In genomic region chr1:162136760-162137537, GRCh38 we compare ENCODE assay signal across 10 cellular contexts.
DNase-seq lines count a peak whose midpoint lies in the region; ATAC-seq and TF ChIP-seq lines count a peak whose summit lies in the region.
"Had no signal": no experiment of that assay in that cellular context is flagged by ENCODE, and none has a peak within 500 bp of the region (broad histone marks: within the 10 kb centered on the region; RNA-seq: fewer than 3 reads in every experiment).

No MANE protein-coding gene starts in this region.

- no peak overlapping the region for H2AFZ ChIP-seq in Loucy (ENCODE audit: low read length)

- no peaks in the 10 kb centered on the region for H3K9me2 ChIP-seq in Loucy (replicated peaks; ENCODE audit: low read depth, low read length)

- 0 out of 2 replicates have a peak, but pooled peaks cover 4% of the 10 kb centered on the region for H3K79me2 ChIP-seq in Loucy (ENCODE audit: insufficient read depth, low read length)

- TF ChIP-seq CTCF in AG10803 (conservative IDR thresholded peaks at IDR 0.05; ENCODE audit: low read length) (no peak), Loucy (conservative IDR thresholded peaks at IDR 0.05; ENCODE audit: low read length) (no peak), choroid plexus epithelial cell (conservative IDR thresholded peaks at IDR 0.05; ENCODE audit: low read depth, low read length) (no peak), lung (IDR thresholded peaks at IDR 0.05; ENCODE audit: control extremely low read depth, extremely low read depth) (no peak)

- peak overlapping the region; percentile 23 for H3K9ac ChIP-seq in Loucy (ENCODE audit: low read depth, low read length, poor library complexity, severe bottlenecking)

- H3K36me3 ChIP-seq in Loucy (ENCODE audit: insufficient read depth, low read length) (no peaks in the 10 kb centered on the region), lung (ENCODE audit: control insufficient read depth in 2 of 2, insufficient read depth in 2 of 2, low read length in 2 of 2) (peaks cover 0 to 2% of the 10 kb centered on the region in 2 donors)
- H3K36me3 ChIP-seq: pancreas had no signal

- H3K9me3 ChIP-seq in Loucy (ENCODE audit: insufficient read depth, low read depth, low read length) (no peaks in the 10 kb centered on the region), lung (ENCODE audit: control insufficient read depth in 2 of 2, insufficient read depth in 1 of 2, low read length in 1 of 2) (no peaks in the 10 kb centered on the region)
- H3K9me3 ChIP-seq: pancreas had no signal

- peak; percentile 60 for ATAC-seq in lung (ENCODE audit: insufficient read depth, low FRiP score)
- ATAC-seq in HG03460 (IDR thresholded peaks at IDR 0.05; ENCODE audit: unreplicated experiment), result no peak
- no peak for ATAC-seq in GM21619 (IDR thresholded peaks at IDR 0.05; ENCODE audit: unreplicated experiment)

- H3K4me1 ChIP-seq in Loucy (ENCODE audit: insufficient read depth, low read length, poor library complexity, severe bottlenecking), result peaks cover 65% of the 10 kb centered on the region
- H3K4me1 ChIP-seq in lung (ENCODE audit: control insufficient read depth in 2 of 2, insufficient read depth in 2 of 2, low read length in 2 of 2), result peaks cover 7 to 8% of the 10 kb centered on the region in 2 donors

- H3K4me3 ChIP-seq in AG10803 (ENCODE audit: low read length) (no peak overlapping the region), Loucy (ENCODE audit: low read length, poor library complexity, severe bottlenecking) (no peak overlapping the region), choroid plexus epithelial cell (ENCODE audit: low read depth, low read length) (no peak overlapping the region), lung (no peak overlapping the region)
- H3K4me3 ChIP-seq: pancreas had no signal

- WGBS in lung, 2 donors, result 65 to 74% methylated on average over 8 of the region's 8 CpGs

- peak; percentile 74 for DNase-seq in AG10803 (ENCODE audit: low read depth)
- DNase-seq in choroid plexus epithelial cell (ENCODE audit: low read depth), result peak; percentile 94
- no peak for DNase-seq in lung (ENCODE audit: low spot score)
- no peak for DNase-seq in NCI-H2227 (lab: John Stamatoyannopoulos, UW; ENCODE audit: unreplicated experiment)
- no peak for DNase-seq in activated effector memory CD4-positive, alpha-beta T cell treated with Interleukin-2 at 50 U/mL for 16 hours
- DNase-seq: NCI-H1105, pancreas had no signal

- no peaks in the 10 kb centered on the region for H3F3A ChIP-seq in Loucy (ENCODE audit: low read depth)

- peak overlapping the region; percentile 56 for H3K4me2 ChIP-seq in Loucy (ENCODE audit: low read depth, low read length, poor library complexity, severe bottlenecking)

- no peaks in the 10 kb centered on the region for H4K20me1 ChIP-seq in Loucy (ENCODE audit: insufficient read depth, low read length, poor library complexity, severe bottlenecking)

- no peak overlapping the region for H3K27ac ChIP-seq in lung (ENCODE audit: low read depth in 1 of 2, low read length in 1 of 2)
- H3K27ac ChIP-seq: pancreas had no signal

- H3K27me3 ChIP-seq in Loucy (ENCODE audit: insufficient read depth, low read length, poor library complexity, severe bottlenecking) (no peaks in the 10 kb centered on the region), lung (ENCODE audit: control insufficient read depth, insufficient read depth) (no peaks in the 10 kb centered on the region)
- H3K27me3 ChIP-seq: pancreas had no signal

Comparison
In these comparisons a context has a peak if more than half of its experiments do, and no peak if none do; other contexts are left out.
1. DNase-seq: peak in AG10803 (single experiment) and choroid plexus epithelial cell (single experiment); none in lung (single experiment), NCI-H2227 (single experiment) and activated effector memory CD4-positive, alpha-beta T cell treated with Interleukin-2 at 50 U/mL for 16 hours (single experiment).